2 cellular contexts compared by ENCODE assay signal in the genomic region with DNA sequence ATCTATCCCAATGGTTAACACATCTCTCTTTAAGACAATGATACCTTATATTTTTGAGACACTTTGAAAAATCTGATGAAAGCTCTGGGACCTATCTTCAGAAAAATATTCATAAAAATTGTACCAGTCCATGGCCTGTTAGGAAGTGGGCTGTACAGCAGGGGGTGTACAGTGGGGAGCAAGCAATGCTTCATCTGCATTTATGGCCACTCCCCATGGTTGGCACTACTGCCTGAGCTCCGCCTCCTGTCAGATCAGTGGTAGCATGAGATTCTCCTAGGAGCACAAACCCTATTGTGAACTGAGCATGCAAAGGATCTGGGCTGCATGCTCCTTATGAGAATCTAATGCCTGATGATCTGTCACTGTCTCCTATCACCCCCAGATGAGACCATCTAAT.
TF ChIP-seq lines count a peak whose summit lies in the region.

No MANE protein-coding gene starts in this region.

TF ChIP-seq in HepG2, 621 proteins besides CTCF, POLR2A, EP300 and RAD21:
- TF ChIP-seq, protein P1, sequence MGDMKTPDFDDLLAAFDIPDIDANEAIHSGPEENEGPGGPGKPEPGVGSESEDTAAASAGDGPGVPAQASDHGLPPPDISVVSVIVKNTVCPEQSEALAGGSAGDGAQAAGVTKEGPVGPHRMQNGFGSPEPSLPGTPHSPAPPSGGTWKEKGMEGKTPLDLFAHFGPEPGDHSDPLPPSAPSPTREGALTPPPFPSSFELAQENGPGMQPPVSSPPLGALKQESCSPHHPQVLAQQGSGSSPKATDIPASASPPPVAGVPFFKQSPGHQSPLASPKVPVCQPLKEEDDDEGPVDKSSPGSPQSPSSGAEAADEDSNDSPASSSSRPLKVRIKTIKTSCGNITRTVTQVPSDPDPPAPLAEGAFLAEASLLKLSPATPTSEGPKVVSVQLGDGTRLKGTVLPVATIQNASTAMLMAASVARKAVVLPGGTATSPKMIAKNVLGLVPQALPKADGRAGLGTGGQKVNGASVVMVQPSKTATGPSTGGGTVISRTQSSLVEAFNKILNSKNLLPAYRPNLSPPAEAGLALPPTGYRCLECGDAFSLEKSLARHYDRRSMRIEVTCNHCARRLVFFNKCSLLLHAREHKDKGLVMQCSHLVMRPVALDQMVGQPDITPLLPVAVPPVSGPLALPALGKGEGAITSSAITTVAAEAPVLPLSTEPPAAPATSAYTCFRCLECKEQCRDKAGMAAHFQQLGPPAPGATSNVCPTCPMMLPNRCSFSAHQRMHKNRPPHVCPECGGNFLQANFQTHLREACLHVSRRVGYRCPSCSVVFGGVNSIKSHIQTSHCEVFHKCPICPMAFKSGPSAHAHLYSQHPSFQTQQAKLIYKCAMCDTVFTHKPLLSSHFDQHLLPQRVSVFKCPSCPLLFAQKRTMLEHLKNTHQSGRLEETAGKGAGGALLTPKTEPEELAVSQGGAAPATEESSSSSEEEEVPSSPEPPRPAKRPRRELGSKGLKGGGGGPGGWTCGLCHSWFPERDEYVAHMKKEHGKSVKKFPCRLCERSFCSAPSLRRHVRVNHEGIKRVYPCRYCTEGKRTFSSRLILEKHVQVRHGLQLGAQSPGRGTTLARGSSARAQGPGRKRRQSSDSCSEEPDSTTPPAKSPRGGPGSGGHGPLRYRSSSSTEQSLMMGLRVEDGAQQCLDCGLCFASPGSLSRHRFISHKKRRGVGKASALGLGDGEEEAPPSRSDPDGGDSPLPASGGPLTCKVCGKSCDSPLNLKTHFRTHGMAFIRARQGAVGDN (CRISPR knock-in tag; IDR thresholded peaks at IDR 0.05): no peak
- TF ChIP-seq GPN1 (CRISPR knock-in tag; IDR thresholded peaks at IDR 0.05; ENCODE audit: borderline replicate concordance) (no peak), ZNF317 (CRISPR knock-in tag; IDR thresholded peaks at IDR 0.05) (no peak), CBX1 (IDR thresholded peaks at IDR 0.05; ENCODE audit: low read depth) (no peak), KDM1A (CRISPR knock-in tag; IDR thresholded peaks at IDR 0.05) (no peak), ZNF747 (CRISPR knock-in tag; IDR thresholded peaks at IDR 0.05; ENCODE audit: borderline replicate concordance) (no peak), MLLT10 (CRISPR knock-in tag; IDR thresholded peaks at IDR 0.05) (no peak), FOXP1 (IDR thresholded peaks at IDR 0.05) (no peak), FOXP1 (CRISPR knock-in tag; IDR thresholded peaks at IDR 0.05) (no peak), HDAC1 (CRISPR knock-in tag; IDR thresholded peaks at IDR 0.05) (no peak), TBL1XR1 (IDR thresholded peaks at IDR 0.05; ENCODE audit: borderline replicate concordance, low read length, partially characterized antibody) (no peak)
- TF ChIP-seq, protein P2, sequence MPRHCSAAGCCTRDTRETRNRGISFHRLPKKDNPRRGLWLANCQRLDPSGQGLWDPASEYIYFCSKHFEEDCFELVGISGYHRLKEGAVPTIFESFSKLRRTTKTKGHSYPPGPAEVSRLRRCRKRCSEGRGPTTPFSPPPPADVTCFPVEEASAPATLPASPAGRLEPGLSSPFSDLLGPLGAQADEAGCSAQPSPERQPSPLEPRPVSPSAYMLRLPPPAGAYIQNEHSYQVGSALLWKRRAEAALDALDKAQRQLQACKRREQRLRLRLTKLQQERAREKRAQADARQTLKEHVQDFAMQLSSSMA (CRISPR knock-in tag; IDR thresholded peaks at IDR 0.05): no peak

TF ChIP-seq in HCT116, 20 proteins besides CTCF, POLR2A, EP300 and RAD21:
- TF ChIP-seq, protein P3, sequence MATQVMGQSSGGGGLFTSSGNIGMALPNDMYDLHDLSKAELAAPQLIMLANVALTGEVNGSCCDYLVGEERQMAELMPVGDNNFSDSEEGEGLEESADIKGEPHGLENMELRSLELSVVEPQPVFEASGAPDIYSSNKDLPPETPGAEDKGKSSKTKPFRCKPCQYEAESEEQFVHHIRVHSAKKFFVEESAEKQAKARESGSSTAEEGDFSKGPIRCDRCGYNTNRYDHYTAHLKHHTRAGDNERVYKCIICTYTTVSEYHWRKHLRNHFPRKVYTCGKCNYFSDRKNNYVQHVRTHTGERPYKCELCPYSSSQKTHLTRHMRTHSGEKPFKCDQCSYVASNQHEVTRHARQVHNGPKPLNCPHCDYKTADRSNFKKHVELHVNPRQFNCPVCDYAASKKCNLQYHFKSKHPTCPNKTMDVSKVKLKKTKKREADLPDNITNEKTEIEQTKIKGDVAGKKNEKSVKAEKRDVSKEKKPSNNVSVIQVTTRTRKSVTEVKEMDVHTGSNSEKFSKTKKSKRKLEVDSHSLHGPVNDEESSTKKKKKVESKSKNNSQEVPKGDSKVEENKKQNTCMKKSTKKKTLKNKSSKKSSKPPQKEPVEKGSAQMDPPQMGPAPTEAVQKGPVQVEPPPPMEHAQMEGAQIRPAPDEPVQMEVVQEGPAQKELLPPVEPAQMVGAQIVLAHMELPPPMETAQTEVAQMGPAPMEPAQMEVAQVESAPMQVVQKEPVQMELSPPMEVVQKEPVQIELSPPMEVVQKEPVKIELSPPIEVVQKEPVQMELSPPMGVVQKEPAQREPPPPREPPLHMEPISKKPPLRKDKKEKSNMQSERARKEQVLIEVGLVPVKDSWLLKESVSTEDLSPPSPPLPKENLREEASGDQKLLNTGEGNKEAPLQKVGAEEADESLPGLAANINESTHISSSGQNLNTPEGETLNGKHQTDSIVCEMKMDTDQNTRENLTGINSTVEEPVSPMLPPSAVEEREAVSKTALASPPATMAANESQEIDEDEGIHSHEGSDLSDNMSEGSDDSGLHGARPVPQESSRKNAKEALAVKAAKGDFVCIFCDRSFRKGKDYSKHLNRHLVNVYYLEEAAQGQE (IDR thresholded peaks at IDR 0.05; ENCODE audit: low read depth): no peak
- TF ChIP-seq SRF (IDR thresholded peaks at IDR 0.05; ENCODE audit: low read depth) (no peak), POLR2AphosphoS5 (IDR thresholded peaks at IDR 0.05; ENCODE audit: low read depth, low read length) (no peak), CEBPB (IDR thresholded peaks at IDR 0.05; ENCODE audit: low read depth) (no peak), FOSL1 (IDR thresholded peaks at IDR 0.05; ENCODE audit: low read depth) (no peak), EGR1 (IDR thresholded peaks at IDR 0.05; ENCODE audit: low read depth) (no peak), TCF7L2 (IDR thresholded peaks at IDR 0.05; ENCODE audit: borderline replicate concordance, extremely low read depth, insufficient read depth, insufficient read length) (no peak), JUND (IDR thresholded peaks at IDR 0.05) (no peak), ELF1 (IDR thresholded peaks at IDR 0.05; ENCODE audit: borderline replicate concordance, low read depth) (no peak), CBX3 (IDR thresholded peaks at IDR 0.05; ENCODE audit: low read depth) (no peak), EZH2phosphoT487 (IDR thresholded peaks at IDR 0.05; ENCODE audit: borderline replicate concordance) (no peak)
- TF ChIP-seq, protein P4, sequence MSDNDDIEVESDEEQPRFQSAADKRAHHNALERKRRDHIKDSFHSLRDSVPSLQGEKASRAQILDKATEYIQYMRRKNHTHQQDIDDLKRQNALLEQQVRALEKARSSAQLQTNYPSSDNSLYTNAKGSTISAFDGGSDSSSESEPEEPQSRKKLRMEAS (IDR thresholded peaks at IDR 0.05): no peak
- TF ChIP-seq, protein P5, sequence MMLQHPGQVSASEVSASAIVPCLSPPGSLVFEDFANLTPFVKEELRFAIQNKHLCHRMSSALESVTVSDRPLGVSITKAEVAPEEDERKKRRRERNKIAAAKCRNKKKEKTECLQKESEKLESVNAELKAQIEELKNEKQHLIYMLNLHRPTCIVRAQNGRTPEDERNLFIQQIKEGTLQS (IDR thresholded peaks at IDR 0.05): no peak
- TF ChIP-seq, protein P6, sequence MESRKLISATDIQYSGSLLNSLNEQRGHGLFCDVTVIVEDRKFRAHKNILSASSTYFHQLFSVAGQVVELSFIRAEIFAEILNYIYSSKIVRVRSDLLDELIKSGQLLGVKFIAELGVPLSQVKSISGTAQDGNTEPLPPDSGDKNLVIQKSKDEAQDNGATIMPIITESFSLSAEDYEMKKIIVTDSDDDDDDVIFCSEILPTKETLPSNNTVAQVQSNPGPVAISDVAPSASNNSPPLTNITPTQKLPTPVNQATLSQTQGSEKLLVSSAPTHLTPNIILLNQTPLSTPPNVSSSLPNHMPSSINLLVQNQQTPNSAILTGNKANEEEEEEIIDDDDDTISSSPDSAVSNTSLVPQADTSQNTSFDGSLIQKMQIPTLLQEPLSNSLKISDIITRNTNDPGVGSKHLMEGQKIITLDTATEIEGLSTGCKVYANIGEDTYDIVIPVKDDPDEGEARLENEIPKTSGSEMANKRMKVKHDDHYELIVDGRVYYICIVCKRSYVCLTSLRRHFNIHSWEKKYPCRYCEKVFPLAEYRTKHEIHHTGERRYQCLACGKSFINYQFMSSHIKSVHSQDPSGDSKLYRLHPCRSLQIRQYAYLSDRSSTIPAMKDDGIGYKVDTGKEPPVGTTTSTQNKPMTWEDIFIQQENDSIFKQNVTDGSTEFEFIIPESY (IDR thresholded peaks at IDR 0.05; ENCODE audit: extremely low read depth, insufficient replicate concordance, low read length): no peak
